9 cellular contexts compared by ENCODE assay signal in the genomic region with DNA sequence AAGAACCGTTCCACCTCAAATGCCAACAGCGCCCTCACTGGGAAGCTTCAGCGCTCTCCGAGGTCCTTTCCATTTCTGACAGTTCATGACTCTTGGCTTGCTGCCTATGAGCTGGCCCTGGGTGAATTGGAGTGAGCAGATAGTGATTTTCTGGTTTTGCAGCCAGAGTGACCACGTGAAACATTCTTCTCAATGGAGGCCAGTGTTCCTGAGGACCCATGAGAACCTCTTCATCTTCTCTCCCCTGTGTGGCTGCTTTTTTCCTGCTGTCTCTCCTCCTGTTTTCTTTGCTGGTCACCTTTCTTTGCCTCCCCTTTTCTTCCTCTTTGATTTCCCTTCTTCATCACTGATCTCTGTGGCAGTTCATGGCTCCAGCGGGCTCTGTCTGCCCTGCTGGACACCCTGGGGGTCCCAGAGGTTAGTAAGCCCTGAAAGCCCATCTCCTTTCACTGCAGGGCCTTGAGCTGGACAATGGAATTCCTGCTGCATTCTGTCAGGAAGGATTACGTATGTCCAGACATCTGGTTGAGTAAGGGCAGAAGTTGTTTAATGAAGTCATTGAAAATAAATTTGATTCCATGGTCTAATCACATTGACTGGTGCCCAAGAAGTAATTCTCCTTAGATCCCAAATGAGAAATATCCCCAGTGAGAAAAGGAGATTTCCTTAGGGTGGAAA. TPM values are rescaled to one million over a fixed set of nuclear protein-coding genes. Genes with fewer than 3 reads are reported as not detected.
A peak's percentile ranks its signal among the peaks of the same experiment; 100 is the strongest.
DNase-seq lines count a peak whose midpoint lies in the region; ATAC-seq and TF ChIP-seq lines count a peak whose summit lies in the region.
"Had no signal": no experiment of that assay in that cellular context is flagged by ENCODE, and none has a peak within 500 bp of the region (broad histone marks: within the 10 kb centered on the region; RNA-seq: fewer than 3 reads in every experiment).

No MANE protein-coding gene starts in this region.

- TF ChIP-seq CTCF in SK-N-SH (IDR thresholded peaks at IDR 0.05) (no peak), fibroblast of the aortic adventitia (IDR thresholded peaks at IDR 0.05; ENCODE audit: insufficient read depth, low read length) (no peak), psoas muscle (IDR thresholded peaks at IDR 0.05) (no peak), BE2C (IDR thresholded peaks at IDR 0.05; ENCODE audit: low read depth, low read length) (no peak; the same call in 1 of the 2 replicates)

- intact Hi-C loops in psoas muscle (cut with DNase I): loop anchor here in 1 of 2 donors (5.0 to 10.0 kb wide), 2 partner anchors 123 to 505 kb away; a partner anchor contains a TSS

- H3K79me2 ChIP-seq in SK-N-SH (ENCODE audit: insufficient read depth): no peaks in the 10 kb centered on the region

- H3K27me3 ChIP-seq in SK-N-SH (ENCODE audit: insufficient read depth) (no peaks in the 10 kb centered on the region), psoas muscle (ENCODE audit: insufficient read depth in 3 of 3, low read length in 2 of 3) (no peaks in the 10 kb centered on the region), BE2C (no peaks in the 10 kb centered on the region)

- TF ChIP-seq RAD21 in SK-N-SH (IDR thresholded peaks at IDR 0.05; ENCODE audit: low read length): no peak

- DNase-seq in SK-N-SH: no peak
- peak; percentile 41 for DNase-seq in fibroblast of the aortic adventitia (ENCODE audit: low read depth)
- peak in 1 of 2 donors; percentile 34 for DNase-seq in psoas muscle
- DNase-seq in medulla oblongata (ENCODE audit: extremely low spot score): no peak
- DNase-seq in hepatic stellate cell (ENCODE audit: low spot score): no peak
- no peak for DNase-seq in BE2C
- DNase-seq: activated gamma-delta T cell, GOT3 had no signal

- no peaks in the 10 kb centered on the region for H3K9me2 ChIP-seq in SK-N-SH

- H2AFZ ChIP-seq in SK-N-SH (ENCODE audit: low read depth): no peak overlapping the region

- no peak overlapping the region for H3K4me2 ChIP-seq in SK-N-SH

- H3K27ac ChIP-seq in SK-N-SH (ENCODE audit: low read depth in 2 of 2, low read length in 1 of 2) (no peak overlapping the region), psoas muscle (peak overlapping the region; percentile 86)

- CTCF ChIA-PET in SK-N-SH (lab: Yijun Ruan, JAX): interaction anchor here (0.6 kb wide), 1 partner anchor 370 kb away, joined by 3 read pairs; no protein-coding TSS in a partner anchor

- no peaks in the 10 kb centered on the region for H3F3A ChIP-seq in SK-N-SH (replicated peaks; ENCODE audit: insufficient read depth)

- peak; percentile 0 for ATAC-seq in GM19351 (IDR thresholded peaks at IDR 0.05; ENCODE audit: unreplicated experiment)
- peak; percentile 15 to 40 (median 30) for ATAC-seq in psoas muscle

- H3K4me1 ChIP-seq in SK-N-SH (ENCODE audit: control insufficient read depth in 1 of 2, insufficient read depth in 2 of 2, low read depth in 1 of 2, low read length in 1 of 2): peaks cover 0 to 4% of the 10 kb centered on the region in 2 experiments; a peak in 1 of 4 replicates
- peaks cover 45% of the 10 kb centered on the region for H3K4me1 ChIP-seq in psoas muscle
- H3K4me1 ChIP-seq in BE2C: no peaks in the 10 kb centered on the region

- H3K9ac ChIP-seq in SK-N-SH: no peak overlapping the region

- H3K36me3 ChIP-seq in SK-N-SH (replicated peaks in 1 of 2; ENCODE audit: control insufficient read depth in 1 of 2, insufficient read depth in 2 of 2, low read length in 1 of 2) (no peaks in the 10 kb centered on the region), psoas muscle (ENCODE audit: insufficient read depth in 1 of 2, low read depth in 1 of 2) (no peaks in the 10 kb centered on the region), BE2C (no peaks in the 10 kb centered on the region)

- H4K20me1 ChIP-seq in SK-N-SH (ENCODE audit: insufficient read depth): no peaks in the 10 kb centered on the region

- WGBS in SK-N-SH (ENCODE audit: low lambda C conversion rate): 86% methylated on average over 7 of the region's 7 CpGs
- WGBS in psoas muscle, 3 donors: 29 to 49% (median 35%) methylated on average over 7 of the region's 7 CpGs

- H3K4me3 ChIP-seq in SK-N-SH (ENCODE audit: low read depth in 2 of 2, low read length in 1 of 2): no peak overlapping the region
- H3K4me3 ChIP-seq in fibroblast of the aortic adventitia (ENCODE audit: low read depth, low read length): no peak overlapping the region
- no peak overlapping the region for H3K4me3 ChIP-seq in psoas muscle
- no peak overlapping the region for H3K4me3 ChIP-seq in BE2C (ENCODE audit: low read depth, low read length)

- POLR2A ChIA-PET in SK-N-SH (lab: Yijun Ruan, JAX): no interaction called here

- no peak for TF ChIP-seq EP300 in SK-N-SH (IDR thresholded peaks at IDR 0.05; ENCODE audit: borderline replicate concordance in 1 of 2, low read depth in 1 of 2, low read length in 1 of 2)

- no peaks in the 10 kb centered on the region for H3K9me3 ChIP-seq in SK-N-SH
- H3K9me3 ChIP-seq in psoas muscle: no peaks in the 10 kb centered on the region
- no peaks in the 10 kb centered on the region for H3K9me3 ChIP-seq in BE2C

TF ChIP-seq in SK-N-SH, 30 proteins besides CTCF, POLR2A, EP300 and RAD21:
- TF ChIP-seq, protein P1, sequence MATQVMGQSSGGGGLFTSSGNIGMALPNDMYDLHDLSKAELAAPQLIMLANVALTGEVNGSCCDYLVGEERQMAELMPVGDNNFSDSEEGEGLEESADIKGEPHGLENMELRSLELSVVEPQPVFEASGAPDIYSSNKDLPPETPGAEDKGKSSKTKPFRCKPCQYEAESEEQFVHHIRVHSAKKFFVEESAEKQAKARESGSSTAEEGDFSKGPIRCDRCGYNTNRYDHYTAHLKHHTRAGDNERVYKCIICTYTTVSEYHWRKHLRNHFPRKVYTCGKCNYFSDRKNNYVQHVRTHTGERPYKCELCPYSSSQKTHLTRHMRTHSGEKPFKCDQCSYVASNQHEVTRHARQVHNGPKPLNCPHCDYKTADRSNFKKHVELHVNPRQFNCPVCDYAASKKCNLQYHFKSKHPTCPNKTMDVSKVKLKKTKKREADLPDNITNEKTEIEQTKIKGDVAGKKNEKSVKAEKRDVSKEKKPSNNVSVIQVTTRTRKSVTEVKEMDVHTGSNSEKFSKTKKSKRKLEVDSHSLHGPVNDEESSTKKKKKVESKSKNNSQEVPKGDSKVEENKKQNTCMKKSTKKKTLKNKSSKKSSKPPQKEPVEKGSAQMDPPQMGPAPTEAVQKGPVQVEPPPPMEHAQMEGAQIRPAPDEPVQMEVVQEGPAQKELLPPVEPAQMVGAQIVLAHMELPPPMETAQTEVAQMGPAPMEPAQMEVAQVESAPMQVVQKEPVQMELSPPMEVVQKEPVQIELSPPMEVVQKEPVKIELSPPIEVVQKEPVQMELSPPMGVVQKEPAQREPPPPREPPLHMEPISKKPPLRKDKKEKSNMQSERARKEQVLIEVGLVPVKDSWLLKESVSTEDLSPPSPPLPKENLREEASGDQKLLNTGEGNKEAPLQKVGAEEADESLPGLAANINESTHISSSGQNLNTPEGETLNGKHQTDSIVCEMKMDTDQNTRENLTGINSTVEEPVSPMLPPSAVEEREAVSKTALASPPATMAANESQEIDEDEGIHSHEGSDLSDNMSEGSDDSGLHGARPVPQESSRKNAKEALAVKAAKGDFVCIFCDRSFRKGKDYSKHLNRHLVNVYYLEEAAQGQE (IDR thresholded peaks at IDR 0.05; ENCODE audit: low read depth, low read length): peak; percentile 82
- TF ChIP-seq MXI1 (IDR thresholded peaks at IDR 0.05; ENCODE audit: low read depth, low read length): no peak

RNA-seq across cellular contexts. Expression of a gene that starts 29.9 kb away (rescaled TPM):
- polyA plus RNA-seq in SK-N-SH (2012; rRNA removed) (0.41 and 0.55 TPM in 2 replicates), psoas muscle (under 1 TPM; 0.09 to 0.39 (median 0.21) TPM)
- polyA plus RNA-seq in SK-N-SH (2012; cell fraction: cytosol; rRNA removed): 0.50 and 0.80 TPM in 2 replicates
- 0.69 and 1.2 TPM in 2 replicates for polyA plus RNA-seq in SK-N-SH (2012; cell fraction: nucleus; rRNA removed)
- total RNA-seq in fibroblast of the aortic adventitia (ENCODE audit: low replicate concordance) (0.90 and 3.3 TPM in 2 replicates), psoas muscle (1 to 10 TPM in 1 of 4 donors, under 1 TPM in 3; 0.16 to 1.6 (median 0.17) TPM)
- polyA plus RNA-seq in BE2C (2012; ENCODE audit: insufficient read depth, insufficient read length, low read depth): 7.1 TPM

RNA-seq across cellular contexts. Expression of a gene that starts 35.4 kb away (rescaled TPM):
- polyA plus RNA-seq in SK-N-SH (2012; rRNA removed): 14.0 and 17.8 TPM in 2 replicates
- polyA plus RNA-seq in SK-N-SH (2012; cell fraction: cytosol; rRNA removed): 14.7 and 15.7 TPM in 2 replicates
- polyA plus RNA-seq in SK-N-SH (2012; cell fraction: nucleus; rRNA removed): 17.9 and 40.1 TPM in 2 replicates
- total RNA-seq in fibroblast of the aortic adventitia (ENCODE audit: low replicate concordance): 21.3 and 63.4 TPM in 2 replicates
- 10 to 100 TPM; 18.2 to 24.9 (median 19.5) TPM for total RNA-seq in psoas muscle
- polyA plus RNA-seq in psoas muscle: 10 to 100 TPM in 1 of 3 donors, 1 to 10 TPM in 2; 7.3 to 18.0 (median 7.5) TPM
- 23.7 TPM for polyA plus RNA-seq in BE2C (2012; ENCODE audit: insufficient read depth, insufficient read length, low read depth)
